ENCODE assay signal across 11 cellular contexts in the genomic region with DNA sequence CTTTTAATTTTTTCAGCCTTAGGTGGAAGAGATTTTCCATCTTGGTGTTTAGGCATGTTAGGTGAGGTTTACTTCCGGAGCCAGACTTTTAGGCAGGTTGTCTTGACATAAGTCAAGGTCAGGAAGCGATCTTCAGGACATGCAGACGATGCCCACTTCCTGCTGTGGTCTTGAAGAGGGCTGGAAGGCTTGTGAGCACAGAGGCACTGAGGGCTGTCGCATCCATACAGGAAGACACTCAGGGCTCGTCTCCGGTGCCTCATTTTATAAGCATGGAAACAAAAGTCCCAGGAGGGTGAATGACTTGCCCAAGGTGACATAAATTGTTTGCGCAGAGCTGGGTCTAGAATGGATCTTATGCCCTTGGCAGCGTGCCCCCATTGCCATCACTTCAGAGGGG. TPM values are rescaled to one million over a fixed set of nuclear protein-coding genes. Genes with fewer than 3 reads are reported as not detected.
DNase-seq lines count a peak whose midpoint lies in the region; ATAC-seq and TF ChIP-seq lines count a peak whose summit lies in the region.
"Had no signal": no experiment of that assay in that cellular context is flagged by ENCODE, and none has a peak within 500 bp of the region (broad histone marks: within the 10 kb centered on the region; RNA-seq: fewer than 3 reads in every experiment).

No MANE protein-coding gene starts in this region.

- intact Hi-C loops in CD4-positive, alpha-beta T cell (cut with DNase I, micrococcal nuclease): loop anchor here (1.0 to 5.0 kb wide), 3 partner anchors 19 to 38 kb away; no protein-coding TSS in a partner anchor

- peaks cover 49% of the 10 kb centered on the region for H3K4me1 ChIP-seq in OCI-LY1 (ENCODE audit: insufficient read depth, low read length, severe bottlenecking)

- H3K9ac ChIP-seq in OCI-LY1 (ENCODE audit: low read length): no peak overlapping the region; the same call in 1 of the 2 replicates

- TF ChIP-seq CTCF in CD4-positive, alpha-beta T cell (IDR thresholded peaks at IDR 0.05): no peak
- TF ChIP-seq CTCF in OCI-LY1 (IDR thresholded peaks at IDR 0.05; ENCODE audit: low read length) (no peak), nephron progenitor cell (IDR thresholded peaks at IDR 0.05) (no peak)

- peak; percentile 24 to 60 (median 44) for DNase-seq in CD4-positive, alpha-beta T cell
- DNase-seq in activated naive CD8-positive, alpha-beta T cell treated with anti-CD3 and anti-CD28 coated beads, Interleukin-2, amount 10 ng/mL, durations not matched to agents 7 days and 5 days: peak; percentile 45
- DNase-seq in nephron progenitor cell: no peak
- no peak for DNase-seq in CD1c-positive myeloid dendritic cell (ENCODE audit: extremely low spot score)
- DNase-seq in NCI-H446 (lab: John Stamatoyannopoulos, UW): no peak
- DNase-seq in cerebellum (ENCODE audit: low spot score): no peak
- DNase-seq in NCI-H345 treated with DMSO at 0.1 percent for 48 hours (lab: John Stamatoyannopoulos, UW; ENCODE audit: unreplicated experiment): no peak
- DNase-seq: amygdala, NCI-H1105 treated with DMSO at 0.1 percent for 48 hours had no signal

- peaks cover 34% of the 10 kb centered on the region; the same call in 1 of the 2 replicates for H3K36me3 ChIP-seq in OCI-LY1 (ENCODE audit: insufficient read depth, low read length)

- H3K27me3 ChIP-seq in CD4-positive, alpha-beta T cell (ENCODE audit: control insufficient read depth, insufficient read depth, low read length): no peaks in the 10 kb centered on the region
- no peaks in the 10 kb centered on the region for H3K27me3 ChIP-seq in OCI-LY1 (ENCODE audit: insufficient read depth, low read length)

- H3K9me2 ChIP-seq in OCI-LY1 (ENCODE audit: low read depth, low read length): no peaks in the 10 kb centered on the region

- ATAC-seq in CD4-positive, alpha-beta T cell (ENCODE audit: poor library complexity): peak; percentile 74
- peak; percentile 73 for ATAC-seq in activated naive CD8-positive, alpha-beta T cell treated with anti-CD3 and anti-CD28 coated beads, Interleukin-2, amount 10 ng/mL, durations not matched to agents 7 days and 5 days (ENCODE audit: low read depth)

- POLR2A ChIA-PET in CD4-positive, alpha-beta T cell (lab: Charles Lee): interaction anchor here (0.9 to 2.3 kb wide), 6 partner anchors 11 to 31 kb away, joined by 3 to 8 read pairs (median 3); a partner anchor contains a TSS
- POLR2A ChIA-PET in activated naive CD8-positive, alpha-beta T cell treated with anti-CD3 and anti-CD28 coated beads, Interleukin-2, amount 10 ng/mL, durations not matched to agents 7 days and 5 days (lab: Charles Lee): interaction anchor here (1.0 to 3.0 kb wide), 2 partner anchors 28 to 30 kb away, joined by 3 to 11 read pairs; a partner anchor contains a TSS

- no peaks in the 10 kb centered on the region for H3F3A ChIP-seq in OCI-LY1 (ENCODE audit: insufficient read depth, low read length)

- no peaks in the 10 kb centered on the region for H3K9me3 Mint-ChIP-seq in CD4-positive, alpha-beta T cell
- no peaks in the 10 kb centered on the region for H3K9me3 Mint-ChIP-seq in activated naive CD8-positive, alpha-beta T cell treated with anti-CD3 and anti-CD28 coated beads, Interleukin-2, amount 10 ng/mL, durations not matched to agents 7 days and 5 days
- no peaks in the 10 kb centered on the region for H3K9me3 Mint-ChIP-seq in nephron progenitor cell
- H3K9me3 Mint-ChIP-seq: nephron had no signal

- H3K4me3 Mint-ChIP-seq in CD4-positive, alpha-beta T cell: peak overlapping the region; percentile 78
- H3K4me3 Mint-ChIP-seq in activated naive CD8-positive, alpha-beta T cell treated with anti-CD3 and anti-CD28 coated beads, Interleukin-2, amount 10 ng/mL, durations not matched to agents 7 days and 5 days: peak overlapping the region; percentile 81
- H3K4me3 Mint-ChIP-seq in nephron progenitor cell: no peak overlapping the region
- H3K4me3 Mint-ChIP-seq: nephron had no signal

- peak overlapping the region; percentile 92 for H3K27ac Mint-ChIP-seq in CD4-positive, alpha-beta T cell
- peak overlapping the region; percentile 89 for H3K27ac Mint-ChIP-seq in activated naive CD8-positive, alpha-beta T cell treated with anti-CD3 and anti-CD28 coated beads, Interleukin-2, amount 10 ng/mL, durations not matched to agents 7 days and 5 days
- peak overlapping the region; percentile 76 for H3K27ac Mint-ChIP-seq in nephron progenitor cell

- H3K4me3 ChIP-seq in OCI-LY1 (ENCODE audit: low read depth, low read length, poor library complexity, severe bottlenecking): no peak overlapping the region

- H4K20me1 ChIP-seq in OCI-LY1 (ENCODE audit: insufficient read depth, low read length): no peaks in the 10 kb centered on the region

- H3K27ac ChIP-seq in CD4-positive, alpha-beta T cell (ENCODE audit: low read depth, low read length): peak overlapping the region; percentile 47
- peak overlapping the region; percentile 31 for H3K27ac ChIP-seq in OCI-LY1 (ENCODE audit: low read depth, low read length, poor library complexity, severe bottlenecking)

- peaks cover 92% of the 10 kb centered on the region for H3K4me1 Mint-ChIP-seq in CD4-positive, alpha-beta T cell (ENCODE audit: low read depth)
- peaks cover 73% of the 10 kb centered on the region for H3K4me1 Mint-ChIP-seq in activated naive CD8-positive, alpha-beta T cell treated with anti-CD3 and anti-CD28 coated beads, Interleukin-2, amount 10 ng/mL, durations not matched to agents 7 days and 5 days
- peaks cover 95% of the 10 kb centered on the region for H3K4me1 Mint-ChIP-seq in nephron progenitor cell

- H3K36me3 Mint-ChIP-seq in CD4-positive, alpha-beta T cell (ENCODE audit: low read depth): peaks cover 27% of the 10 kb centered on the region
- peaks cover 16% of the 10 kb centered on the region for H3K36me3 Mint-ChIP-seq in activated naive CD8-positive, alpha-beta T cell treated with anti-CD3 and anti-CD28 coated beads, Interleukin-2, amount 10 ng/mL, durations not matched to agents 7 days and 5 days
- peaks cover 21% of the 10 kb centered on the region for H3K36me3 Mint-ChIP-seq in nephron progenitor cell (ENCODE audit: low read depth)

- no peak overlapping the region for H2AFZ ChIP-seq in OCI-LY1 (ENCODE audit: low read length)

- H3K9me3 ChIP-seq in CD4-positive, alpha-beta T cell (ENCODE audit: control insufficient read depth, low read length): no peaks in the 10 kb centered on the region
- H3K9me3 ChIP-seq in OCI-LY1 (ENCODE audit: low read length): no peaks in the 10 kb centered on the region

- H3K27me3 Mint-ChIP-seq in CD4-positive, alpha-beta T cell: no peaks in the 10 kb centered on the region
- no peaks in the 10 kb centered on the region for H3K27me3 Mint-ChIP-seq in activated naive CD8-positive, alpha-beta T cell treated with anti-CD3 and anti-CD28 coated beads, Interleukin-2, amount 10 ng/mL, durations not matched to agents 7 days and 5 days
- H3K27me3 Mint-ChIP-seq in nephron progenitor cell (ENCODE audit: low read depth, poor library complexity): no peaks in the 10 kb centered on the region

- peak overlapping the region; percentile 28; the same call in 1 of the 2 replicates for H3K4me2 ChIP-seq in OCI-LY1 (ENCODE audit: low read length)

- CTCF ChIA-PET in CD4-positive, alpha-beta T cell (lab: Charles Lee): interaction anchor here (1.7 kb wide), 1 partner anchor 32 kb away, joined by 4 read pairs; a partner anchor contains a TSS

- peaks cover 42% of the 10 kb centered on the region for H3K79me2 ChIP-seq in OCI-LY1 (ENCODE audit: insufficient read depth, low read length)

RNA-seq across cellular contexts. Expression of a gene that starts 30.8 kb away (rescaled TPM):
- 10 to 100 TPM; 18.4 to 21.0 TPM for total RNA-seq in CD4-positive, alpha-beta T cell
- 10 to 100 TPM; 60.6 to 62.3 TPM for total RNA-seq in activated naive CD8-positive, alpha-beta T cell treated with anti-CD3 and anti-CD28 coated beads, Interleukin-2, amount 10 ng/mL, durations not matched to agents 7 days and 5 days
- 12.5 TPM for total RNA-seq in cerebellum

RNA-seq across cellular contexts. Expression of a gene that starts 47.3 kb away (rescaled TPM):
- total RNA-seq in CD4-positive, alpha-beta T cell: not detected
- total RNA-seq in activated naive CD8-positive, alpha-beta T cell treated with anti-CD3 and anti-CD28 coated beads, Interleukin-2, amount 10 ng/mL, durations not matched to agents 7 days and 5 days: under 1 TPM; 0.58 to 0.74 TPM
- 15.5 TPM for total RNA-seq in cerebellum

RNA-seq across cellular contexts. Expression of a gene that starts 56.4 kb away (rescaled TPM):
- total RNA-seq in CD4-positive, alpha-beta T cell: 1 to 10 TPM; 4.0 to 4.8 TPM
- 10 to 100 TPM; 35.1 to 35.2 TPM for total RNA-seq in activated naive CD8-positive, alpha-beta T cell treated with anti-CD3 and anti-CD28 coated beads, Interleukin-2, amount 10 ng/mL, durations not matched to agents 7 days and 5 days
- 12.2 TPM for total RNA-seq in cerebellum

Comparison
In these comparisons a context has a peak if more than half of its experiments do, and no peak if none do; other contexts are left out.
1. DNase-seq: peak in CD4-positive, alpha-beta T cell (10 of 10) and activated naive CD8-positive, alpha-beta T cell treated with anti-CD3 and anti-CD28 coated beads, Interleukin-2, amount 10 ng/mL, durations not matched to agents 7 days and 5 days (single experiment); none in nephron progenitor cell (single experiment), CD1c-positive myeloid dendritic cell (single experiment), NCI-H446 (0 of 2), cerebellum (single experiment) and NCI-H345 treated with DMSO at 0.1 percent for 48 hours (single experiment).
2. Peak in every context shown above with its lines, with median percentiles within 50 percentile points of each other: H3K27ac Mint-ChIP-seq.